Comparison of ENCODE assay signal across 8 cellular contexts in the genomic region with DNA sequence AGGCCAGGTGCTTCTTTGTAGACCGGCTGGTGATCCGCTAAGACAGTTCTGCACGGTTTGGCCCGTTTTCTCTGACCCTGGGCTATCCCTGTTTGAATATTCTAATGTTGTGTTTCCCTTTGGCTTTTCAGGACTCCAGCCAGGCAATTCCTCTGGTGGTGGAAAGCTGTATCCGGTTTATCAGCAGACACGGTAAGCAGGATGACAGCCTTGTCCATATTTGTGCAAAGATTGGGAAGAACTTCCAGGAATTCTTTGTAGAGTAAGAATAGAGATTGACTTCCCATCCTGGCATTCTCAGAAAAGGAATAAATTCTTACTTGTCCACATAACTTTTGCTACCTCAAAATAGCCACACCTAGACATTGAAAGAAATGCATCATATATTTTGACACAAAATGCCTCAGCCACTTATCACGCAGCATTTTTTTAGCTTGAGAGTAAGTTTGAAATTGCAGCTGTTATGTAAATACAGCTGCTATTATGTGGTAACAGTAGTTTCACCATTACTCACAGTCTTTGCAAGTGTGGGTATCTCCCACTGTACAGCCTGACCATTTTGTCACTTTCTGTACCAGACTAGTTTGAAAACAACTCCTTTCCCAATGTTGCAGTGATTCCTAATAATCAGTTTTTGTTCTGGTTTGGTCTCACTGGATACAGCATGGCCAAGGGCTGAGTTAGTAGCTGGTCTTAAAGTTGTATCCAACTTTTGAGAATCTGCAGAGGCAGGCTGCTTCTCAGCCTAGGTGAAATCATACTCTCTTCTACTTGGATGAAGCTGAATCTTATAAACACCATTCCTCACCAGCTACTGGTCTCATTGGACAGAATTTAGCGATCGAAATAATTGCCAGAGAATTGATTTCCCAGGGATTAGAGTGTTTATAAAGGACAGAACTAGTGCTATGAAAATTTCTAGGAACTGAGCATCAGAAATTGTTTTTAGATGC. TPM values are rescaled to one million over a fixed set of nuclear protein-coding genes. Genes with fewer than 3 reads are reported as not detected.
DNase-seq lines count a peak whose midpoint lies in the region; ATAC-seq and TF ChIP-seq lines count a peak whose summit lies in the region.

No MANE protein-coding gene starts in this region.

- H3K4me3 Mint-ChIP-seq in MCF 10A (ENCODE audit: unreplicated experiment), result no peak overlapping the region
- no peak overlapping the region for H3K4me3 Mint-ChIP-seq in T-cell

- no peak overlapping the region for H3K27ac ChIP-seq in breast epithelium
- H3K27ac ChIP-seq in body of pancreas, result peak overlapping the region in 1 of 4 donors; percentile 25
- peak overlapping the region; percentile 63 for H3K27ac ChIP-seq in skeletal muscle tissue (ENCODE audit: low read depth, low read length)

- H3K9me3 ChIP-seq in breast epithelium, result no peaks in the 10 kb centered on the region
- H3K9me3 ChIP-seq in body of pancreas, result no peaks in the 10 kb centered on the region
- no peaks in the 10 kb centered on the region for H3K9me3 ChIP-seq in skeletal muscle tissue (ENCODE audit: control insufficient read depth in 3 of 3, low read length in 3 of 3)

- H3K36me3 Mint-ChIP-seq in MCF 10A (ENCODE audit: insufficient read depth, unreplicated experiment) (peaks cover 60% of the 10 kb centered on the region), T-cell (peaks cover 52% of the 10 kb centered on the region)

- ATAC-seq in HG03025 (IDR thresholded peaks at IDR 0.05; ENCODE audit: low FRiP score, unreplicated experiment) (peak; percentile 95), body of pancreas (peak; percentile 82), T-cell (replicated peaks in 1 of 4) (no peak)

- CTCF ChIA-PET in MCF 10A (lab: Yijun Ruan, JAX) (interaction anchor here (0.6 to 2.2 kb wide), 12 partner anchors 8 to 582 kb away, joined by 3 to 15 read pairs (median 4); a partner anchor contains a TSS), T-cell (lab: Charles Lee) (interaction anchor here in 1 of 2 donors (0.6 kb wide), 1 partner anchor 298 kb away, joined by 3 read pairs; no protein-coding TSS in a partner anchor)

- peak; percentile 83 for DNase-seq in MCF 10A (ENCODE audit: unreplicated experiment)
- no peak for DNase-seq in breast epithelium (ENCODE audit: low spot score in 2 of 2)
- DNase-seq in body of pancreas, result peak in 1 of 4 donors; percentile 13
- no peak for DNase-seq in T-cell
- no peak for DNase-seq in occipital lobe (lab: John Stamatoyannopoulos, UW)
- no peak for DNase-seq in activated CD4-positive, alpha-beta T cell treated with anti-CD3 and anti-CD28 coated beads for 1 hour

- H3K4me1 ChIP-seq in breast epithelium (no peaks in the 10 kb centered on the region), body of pancreas (no peaks in the 10 kb centered on the region), skeletal muscle tissue (ENCODE audit: control insufficient read depth in 3 of 3, insufficient read depth in 3 of 3, low read length in 3 of 3) (no peaks in the 10 kb centered on the region)

- H3K4me3 ChIP-seq in breast epithelium (no peak overlapping the region), body of pancreas (no peak overlapping the region), skeletal muscle tissue (ENCODE audit: low read length in 3 of 3) (no peak overlapping the region)

- 52 to 59% methylated on average over 9 of the region's 9 CpGs for WGBS in body of pancreas, 2 donors

- H3K27ac Mint-ChIP-seq in MCF 10A (ENCODE audit: low read depth, unreplicated experiment), result peak overlapping the region; percentile 90
- H3K27ac Mint-ChIP-seq in T-cell, result no peak overlapping the region

- no peaks in the 10 kb centered on the region for H3K27me3 Mint-ChIP-seq in MCF 10A (ENCODE audit: insufficient read depth, unreplicated experiment)
- H3K27me3 Mint-ChIP-seq in T-cell, result no peaks in the 10 kb centered on the region

- no peaks in the 10 kb centered on the region for H3K36me3 ChIP-seq in breast epithelium
- H3K36me3 ChIP-seq in body of pancreas (replicated peaks in 1 of 2; ENCODE audit: insufficient read depth in 1 of 2, low read depth in 2 of 2), result no peaks in the 10 kb centered on the region
- H3K36me3 ChIP-seq in skeletal muscle tissue (ENCODE audit: control insufficient read depth in 3 of 3, insufficient read depth in 3 of 3, low read length in 3 of 3), result peaks cover 3 to 16% (median 3%) of the 10 kb centered on the region in 3 donors

- peak; percentile 12 for TF ChIP-seq CTCF in MCF 10A (IDR thresholded peaks at IDR 0.05; ENCODE audit: unreplicated experiment)
- TF ChIP-seq CTCF in breast epithelium (IDR thresholded peaks at IDR 0.05), result no peak
- peak in 2 of 7 experiments; percentile 18 to 22 for TF ChIP-seq CTCF in body of pancreas (IDR thresholded peaks at IDR 0.05)

- TF ChIP-seq POLR2A in breast epithelium (IDR thresholded peaks at IDR 0.05) (no peak), body of pancreas (IDR thresholded peaks at IDR 0.05) (no peak)

- H3K9me3 Mint-ChIP-seq in MCF 10A (ENCODE audit: unreplicated experiment), result no peaks in the 10 kb centered on the region
- no peaks in the 10 kb centered on the region for H3K9me3 Mint-ChIP-seq in T-cell

- H3K4me1 Mint-ChIP-seq in MCF 10A (ENCODE audit: insufficient read depth, unreplicated experiment) (peaks cover 30% of the 10 kb centered on the region), T-cell (no peaks in the 10 kb centered on the region)

- no peaks in the 10 kb centered on the region for H3K27me3 ChIP-seq in breast epithelium
- H3K27me3 ChIP-seq in body of pancreas, result no peaks in the 10 kb centered on the region
- H3K27me3 ChIP-seq in skeletal muscle tissue (ENCODE audit: control insufficient read depth in 3 of 3, insufficient read depth in 3 of 3, low read length in 3 of 3), result no peaks in the 10 kb centered on the region

- no TSS peak for BruUV-seq in MCF 10A (replicated peaks; lab: Mats Ljungman, UMichigan)

- intact Hi-C loops in MCF 10A (cut with micrococcal nuclease) (no loop called here), breast epithelium (cut with DNase I; ENCODE audit: low total_unique reads) (no loop called here), body of pancreas (cut with DNase I) (no loop called here)

- POLR2A ChIA-PET in MCF 10A (lab: Yijun Ruan, JAX) (interaction anchor here (0.6 to 3.6 kb wide), 10 partner anchors 11 to 615 kb away, joined by 3 to 26 read pairs (median 4); a partner anchor contains a TSS), T-cell (lab: Charles Lee) (no interaction called here)

- H3K9ac ChIP-seq in skeletal muscle tissue (ENCODE audit: low read depth in 1 of 3, low read length in 3 of 3), result no peak overlapping the region

RNA-seq across cellular contexts. Expression of a gene that starts 40.0 kb away (rescaled TPM):
- total RNA-seq in MCF 10A (2022), result 7.1 and 12.1 TPM in 2 replicates
- total RNA-seq in breast epithelium, result 1 to 10 TPM; 4.4 to 4.9 (median 4.8) TPM
- total RNA-seq in body of pancreas, result 10 to 100 TPM in 1 of 2 donors, 1 to 10 TPM in 1; 5.4 to 10.2 TPM
- 2.6 TPM for total RNA-seq in skeletal muscle tissue
- 10 to 100 TPM; 60.7 to 84.7 (median 81.4) TPM for total RNA-seq in T-cell
- total RNA-seq in occipital lobe, result 1.1 TPM

Comparison
In these comparisons a context has a peak if more than half of its experiments do, and no peak if none do; other contexts are left out.
1. ATAC-seq: peak in HG03025 (single experiment) and body of pancreas (single experiment); none in T-cell (0 of 4).